Comparison of ENCODE assay signal across 8 cellular contexts in genomic region chr2:190881480-190882326, GRCh38. TPM values are rescaled to one million over a fixed set of nuclear protein-coding genes. Genes with fewer than 3 reads are reported as not detected.
DNase-seq lines count a peak whose midpoint lies in the region; ATAC-seq and TF ChIP-seq lines count a peak whose summit lies in the region.

No MANE protein-coding gene starts in this region.

- POLR2A ChIA-PET in activated CD4-positive, alpha-beta T cell treated with anti-CD3 and anti-CD28 coated beads, Interleukin-2, amount 10 ng/mL, durations not matched to agents 7 days and 5 days (lab: Charles Lee): interaction anchor here (0.6 to 0.8 kb wide), 4 partner anchors 30 to 374 kb away, joined by 3 to 4 read pairs (median 3); no protein-coding TSS in a partner anchor

- no peaks in the 10 kb centered on the region for H3K9me3 Mint-ChIP-seq in activated CD4-positive, alpha-beta T cell treated with anti-CD3 and anti-CD28 coated beads, Interleukin-2, amount 10 ng/mL, durations not matched to agents 7 days and 5 days
- no peaks in the 10 kb centered on the region for H3K9me3 Mint-ChIP-seq in dendritic cell treated with granulocyte-macrophage colony-stimulating factor and Interleukin-4, amounts not matched to agents 40 ng/mL and 50 ng/mL, for 4 days

- H3K4me3 ChIP-seq in lower leg skin (ENCODE audit: low read depth, poor library complexity, severe bottlenecking): peak overlapping the region; percentile 97

- no peaks in the 10 kb centered on the region for H3K27me3 Mint-ChIP-seq in activated CD4-positive, alpha-beta T cell treated with anti-CD3 and anti-CD28 coated beads, Interleukin-2, amount 10 ng/mL, durations not matched to agents 7 days and 5 days
- H3K27me3 Mint-ChIP-seq in dendritic cell treated with granulocyte-macrophage colony-stimulating factor and Interleukin-4, amounts not matched to agents 40 ng/mL and 50 ng/mL, for 4 days: no peaks in the 10 kb centered on the region

- H3K4me3 Mint-ChIP-seq in activated CD4-positive, alpha-beta T cell treated with anti-CD3 and anti-CD28 coated beads, Interleukin-2, amount 10 ng/mL, durations not matched to agents 7 days and 5 days: peak overlapping the region; percentile 92
- H3K4me3 Mint-ChIP-seq in dendritic cell treated with granulocyte-macrophage colony-stimulating factor and Interleukin-4, amounts not matched to agents 40 ng/mL and 50 ng/mL, for 4 days: peak overlapping the region; percentile 97

- intact Hi-C loops in dendritic cell treated with granulocyte-macrophage colony-stimulating factor and Interleukin-4, amounts not matched to agents 40 ng/mL and 50 ng/mL, for 4 days (cut with micrococcal nuclease): loop anchor here (2.0 kb wide), 1 partner anchor 27 kb away; no protein-coding TSS in a partner anchor
- intact Hi-C loops in lower leg skin (cut with DNase I; ENCODE audit: low total_unique reads): no loop called here

- WGBS in lower leg skin, 2 donors: 0% methylated on average over 32 to 42 of the region's 56 CpGs

- peak; percentile 56 for ATAC-seq in GM19043 (IDR thresholded peaks at IDR 0.05; ENCODE audit: low read depth, unreplicated experiment)
- peak; percentile 61 for ATAC-seq in HG03378 (IDR thresholded peaks at IDR 0.05; ENCODE audit: unreplicated experiment)

- TF ChIP-seq CTCF in lower leg skin (IDR thresholded peaks at IDR 0.05): no peak

- H3K36me3 Mint-ChIP-seq in activated CD4-positive, alpha-beta T cell treated with anti-CD3 and anti-CD28 coated beads, Interleukin-2, amount 10 ng/mL, durations not matched to agents 7 days and 5 days (ENCODE audit: low read depth): peaks cover 33% of the 10 kb centered on the region
- peaks cover 46% of the 10 kb centered on the region for H3K36me3 Mint-ChIP-seq in dendritic cell treated with granulocyte-macrophage colony-stimulating factor and Interleukin-4, amounts not matched to agents 40 ng/mL and 50 ng/mL, for 4 days (ENCODE audit: low read depth)

- H3K4me1 Mint-ChIP-seq in activated CD4-positive, alpha-beta T cell treated with anti-CD3 and anti-CD28 coated beads, Interleukin-2, amount 10 ng/mL, durations not matched to agents 7 days and 5 days: peaks cover 39% of the 10 kb centered on the region
- peaks cover 33% of the 10 kb centered on the region for H3K4me1 Mint-ChIP-seq in dendritic cell treated with granulocyte-macrophage colony-stimulating factor and Interleukin-4, amounts not matched to agents 40 ng/mL and 50 ng/mL, for 4 days (ENCODE audit: low read depth)

- H3K27ac Mint-ChIP-seq in activated CD4-positive, alpha-beta T cell treated with anti-CD3 and anti-CD28 coated beads, Interleukin-2, amount 10 ng/mL, durations not matched to agents 7 days and 5 days: peak overlapping the region; percentile 99
- H3K27ac Mint-ChIP-seq in dendritic cell treated with granulocyte-macrophage colony-stimulating factor and Interleukin-4, amounts not matched to agents 40 ng/mL and 50 ng/mL, for 4 days: peak overlapping the region; percentile 96

- DNase-seq in Ammon's horn (ENCODE audit: low spot score) (peak; percentile 61), NCI-H526 (lab: John Stamatoyannopoulos, UW) (peak; percentile 73 to 84), lower leg skin (ENCODE audit: low spot score in 2 of 2) (peak; percentile 71 to 95)
- peak; percentile 84 for DNase-seq in activated CD4-positive, alpha-beta T cell treated with anti-CD3 and anti-CD28 coated beads, Interleukin-2, amount 10 ng/mL, durations not matched to agents 7 days and 5 days
- DNase-seq in stimulated activated CD4-positive, alpha-beta T cell treated with anti-CD3 and anti-CD28 coated beads, TNF-alpha, amount 100 ng/mL, for 24 hours (ENCODE audit: low read depth in 3 of 3): peak; percentile 37 to 64 (median 55)

- TF ChIP-seq POLR2A in lower leg skin (IDR thresholded peaks at IDR 0.05): no peak

- CTCF ChIA-PET in activated CD4-positive, alpha-beta T cell treated with anti-CD3 and anti-CD28 coated beads, Interleukin-2, amount 10 ng/mL, durations not matched to agents 7 days and 5 days (lab: Charles Lee): interaction anchor here (0.6 to 1.9 kb wide), 4 partner anchors 12 to 160 kb away, joined by 3 to 6 read pairs (median 3); partner anchors contain the start of gene STAT1

RNA-seq across cellular contexts. Expression of gene GLS, which starts 1.1 kb away (rescaled TPM):
- total RNA-seq in activated CD4-positive, alpha-beta T cell treated with anti-CD3 and anti-CD28 coated beads, Interleukin-2, amount 10 ng/mL, durations not matched to agents 7 days and 5 days: 100 to 1,000 TPM; 142 to 155 TPM
- 10 to 100 TPM; 55.3 to 86.2 (median 67.6) TPM for total RNA-seq in lower leg skin

Comparison
In these comparisons a context has a peak if more than half of its experiments do, and no peak if none do; other contexts are left out.
1. Peak in every context shown above with its lines: DNase-seq, ATAC-seq and H3K4me3 ChIP-seq.